ENCODE assay signal across 8 cellular contexts in genomic region chr10:72325222-72326175, GRCh38. TPM values are rescaled to one million over a fixed set of nuclear protein-coding genes. Genes with fewer than 3 reads are reported as not detected.
DNase-seq lines count a peak whose midpoint lies in the region; ATAC-seq, FAIRE-seq and TF ChIP-seq lines count a peak whose summit lies in the region.
"Not testable (repeated sequence)": the region's sequence is repeated elsewhere in the genome, so short reads cannot be mapped to it uniquely, and the experiment has no call there.

No MANE protein-coding gene starts in this region.

- dilution Hi-C loops in endothelial cell of umbilical vein (cut with MboI; ENCODE audit: extremely low pct_ligation_motif_present, low sequenced_read_pairs): not testable (repeated sequence)

- DNase-seq in DMS 273 (lab: John Stamatoyannopoulos, UW; ENCODE audit: unreplicated experiment) (peak; percentile 97), NCI-H146 (lab: John Stamatoyannopoulos, UW) (peak; percentile 97), amygdala (lab: John Stamatoyannopoulos, UW) (peak in 38 of 56 donors; percentile 18 to 82 (median 59)), endothelial cell of umbilical vein (ENCODE audit: low read depth, low spot score) (peak; percentile 95), iPS-NIHi11 (ENCODE audit: low spot score) (peak; percentile 42)

- H3K9me2 ChIP-seq in OCI-LY1 (ENCODE audit: low read depth, low read length): not testable (repeated sequence)

- not testable (repeated sequence) for ATAC-seq in stimulated activated memory B cell treated with anti-CD40 and anti-IgM and Interleukin-4, amounts not matched to agents 10 μg/mL and 1 μg/mL and 100 μg/mL, for 72 hours

- H3K9ac ChIP-seq in OCI-LY1 (ENCODE audit: low read length): not testable (repeated sequence)
- H3K9ac ChIP-seq in endothelial cell of umbilical vein (replicated peaks; ENCODE audit: extremely low read depth, insufficient read depth, low read length): peak overlapping the region; percentile 2

- TF ChIP-seq CTCF in OCI-LY1 (IDR thresholded peaks at IDR 0.05; ENCODE audit: low read length); endothelial cell of umbilical vein (IDR thresholded peaks at IDR 0.05; ENCODE audit: extremely low read depth in 1 of 2, insufficient read depth in 1 of 2, low read depth in 1 of 2, low read length in 2 of 2); neutrophil (IDR thresholded peaks at IDR 0.05): not testable (repeated sequence)

- not testable (repeated sequence) for H3K79me2 ChIP-seq in OCI-LY1 (ENCODE audit: insufficient read depth, low read length); endothelial cell of umbilical vein (ENCODE audit: control insufficient read depth, insufficient read depth, low read length)

- peak overlapping the region; percentile 23 for H3K27ac ChIP-seq in OCI-LY1 (ENCODE audit: low read depth, low read length, poor library complexity, severe bottlenecking)
- peak overlapping the region; percentile 78 for H3K27ac ChIP-seq in endothelial cell of umbilical vein (ENCODE audit: insufficient read depth, low read depth, low read length)
- peak overlapping the region; percentile 66 for H3K27ac ChIP-seq in neutrophil

- H3K4me3 ChIP-seq in OCI-LY1 (ENCODE audit: low read depth, low read length, poor library complexity, severe bottlenecking); endothelial cell of umbilical vein (replicated peaks in 1 of 3; ENCODE audit: insufficient read depth in 1 of 3, low read depth in 1 of 3, low read length in 3 of 3): not testable (repeated sequence)
- H3K4me3 ChIP-seq in neutrophil (ENCODE audit: low read depth in 1 of 2, low read length in 1 of 2): peak overlapping the region in 1 of 2 experiments; percentile 28

- TF ChIP-seq POLR2A in endothelial cell of umbilical vein (IDR thresholded peaks at IDR 0.05; ENCODE audit: low read depth, low read length): not testable (repeated sequence)

- peak; percentile 90 for FAIRE-seq in endothelial cell of umbilical vein (lab: Jason Lieb, UNC)

- H3K27me3 ChIP-seq in OCI-LY1 (ENCODE audit: insufficient read depth, low read length); endothelial cell of umbilical vein (ENCODE audit: control insufficient read depth in 2 of 2, insufficient read depth in 2 of 2, low read length in 2 of 2); neutrophil: not testable (repeated sequence)

- H4K20me1 ChIP-seq in OCI-LY1 (ENCODE audit: insufficient read depth, low read length); endothelial cell of umbilical vein (replicated peaks; ENCODE audit: control insufficient read depth, extremely low read depth, insufficient read depth, low read length): not testable (repeated sequence)

- H3K36me3 ChIP-seq in OCI-LY1 (ENCODE audit: insufficient read depth, low read length); endothelial cell of umbilical vein (ENCODE audit: control insufficient read depth in 2 of 2, extremely low read depth in 1 of 2, insufficient read depth in 2 of 2, low read length in 2 of 2); neutrophil: not testable (repeated sequence)

- not testable (repeated sequence) for H3K36me3 Mint-ChIP-seq in stimulated activated memory B cell treated with anti-CD40 and anti-IgM and Interleukin-4, amounts not matched to agents 10 μg/mL and 1 μg/mL and 100 μg/mL, for 72 hours

- not testable (repeated sequence) for H3K9me3 Mint-ChIP-seq in stimulated activated memory B cell treated with anti-CD40 and anti-IgM and Interleukin-4, amounts not matched to agents 10 μg/mL and 1 μg/mL and 100 μg/mL, for 72 hours

- not testable (repeated sequence) for H3K4me2 ChIP-seq in OCI-LY1 (ENCODE audit: low read length); endothelial cell of umbilical vein (ENCODE audit: insufficient read depth, low read length)

- H3K27ac Mint-ChIP-seq in stimulated activated memory B cell treated with anti-CD40 and anti-IgM and Interleukin-4, amounts not matched to agents 10 μg/mL and 1 μg/mL and 100 μg/mL, for 72 hours: peak overlapping the region; percentile 96

- POLR2A ChIA-PET in endothelial cell of umbilical vein (lab: Charles Lee): interaction anchor here (0.6 to 2.7 kb wide), 4 partner anchors 28 to 153 kb away, joined by 3 to 35 read pairs (median 3); partner anchors contain the start of gene DDIT4

- intact Hi-C loops in endothelial cell of umbilical vein (cut with micrococcal nuclease): not testable (repeated sequence)

- CTCF ChIA-PET in endothelial cell of umbilical vein (lab: Charles Lee): interaction anchor here (0.6 to 3.6 kb wide), 10 partner anchors 9 to 429 kb away, joined by 3 to 40 read pairs (median 4); partner anchors contain the start of gene DDIT4

- peaks cover 81% of the 10 kb centered on the region for H3K4me1 Mint-ChIP-seq in stimulated activated memory B cell treated with anti-CD40 and anti-IgM and Interleukin-4, amounts not matched to agents 10 μg/mL and 1 μg/mL and 100 μg/mL, for 72 hours

- not testable (repeated sequence) for H3K27me3 Mint-ChIP-seq in stimulated activated memory B cell treated with anti-CD40 and anti-IgM and Interleukin-4, amounts not matched to agents 10 μg/mL and 1 μg/mL and 100 μg/mL, for 72 hours

- not testable (repeated sequence) for H3F3A ChIP-seq in OCI-LY1 (ENCODE audit: insufficient read depth, low read length)

- not testable (repeated sequence) for H3K9me3 ChIP-seq in OCI-LY1 (ENCODE audit: low read length); endothelial cell of umbilical vein (replicated peaks; ENCODE audit: control insufficient read depth, insufficient read depth, low read length); neutrophil

- not testable (repeated sequence) for H3K9me1 ChIP-seq in endothelial cell of umbilical vein (replicated peaks; ENCODE audit: control insufficient read depth, extremely low read depth, insufficient read depth, low read length)

- H3K4me1 ChIP-seq in OCI-LY1 (ENCODE audit: insufficient read depth, low read length, severe bottlenecking) (peaks cover 62% of the 10 kb centered on the region), endothelial cell of umbilical vein (ENCODE audit: control insufficient read depth, extremely low read depth, insufficient read depth, low read length) (peaks cover 43% of the 10 kb centered on the region), neutrophil (ENCODE audit: control insufficient read depth in 1 of 2, insufficient read depth in 1 of 2, low read depth in 1 of 2, low read length in 1 of 2) (peaks cover 86 to 94% of the 10 kb centered on the region in 2 experiments)

- not testable (repeated sequence) for H2AFZ ChIP-seq in OCI-LY1 (ENCODE audit: low read length)
- H2AFZ ChIP-seq in endothelial cell of umbilical vein (ENCODE audit: low read depth, low read length): peak overlapping the region; percentile 7

- not testable (repeated sequence) for H3K4me3 Mint-ChIP-seq in stimulated activated memory B cell treated with anti-CD40 and anti-IgM and Interleukin-4, amounts not matched to agents 10 μg/mL and 1 μg/mL and 100 μg/mL, for 72 hours

- BruUV-seq in endothelial cell of umbilical vein (replicated peaks; lab: Mats Ljungman, UMichigan): not testable (repeated sequence)

TF ChIP-seq in endothelial cell of umbilical vein, 7 proteins besides CTCF, POLR2A, EP300 and RAD21:
- peak; percentile 43 for TF ChIP-seq POLR2AphosphoS5 (IDR thresholded peaks at IDR 0.05; ENCODE audit: insufficient read depth, low read depth, low read length)

RNA-seq across cellular contexts. Expression of gene DNAJB12, which starts 29.2 kb away (rescaled TPM):
- total RNA-seq in endothelial cell of umbilical vein: 44.2 and 45.2 TPM in 2 replicates
- polyA plus RNA-seq in endothelial cell of umbilical vein: 25.0 and 27.2 TPM in 2 replicates
- 28.7 and 29.4 TPM in 2 replicates for polyA plus RNA-seq in endothelial cell of umbilical vein (2011; cell fraction: cytosol; rRNA removed)
- polyA plus RNA-seq in endothelial cell of umbilical vein (2011; cell fraction: nucleus; rRNA removed): 47.2 and 50.5 TPM in 2 replicates
- 23.5 and 23.7 TPM in 2 replicates for polyA plus RNA-seq in endothelial cell of umbilical vein (2012)
- polyA minus RNA-seq in endothelial cell of umbilical vein: 25.7 and 28.2 TPM in 2 replicates
- polyA minus RNA-seq in endothelial cell of umbilical vein (2011; cell fraction: cytosol; rRNA and poly(A)+ RNA removed): 20.3 TPM
- 30.6 and 33.3 TPM in 2 replicates for polyA minus RNA-seq in endothelial cell of umbilical vein (2011; cell fraction: nucleus; rRNA and poly(A)+ RNA removed)

RNA-seq across cellular contexts. Expression of gene DDIT4, which starts 51.8 kb away (rescaled TPM):
- 53.0 and 60.4 TPM in 2 replicates for total RNA-seq in endothelial cell of umbilical vein
- 64.2 and 65.3 TPM in 2 replicates for polyA plus RNA-seq in endothelial cell of umbilical vein
- polyA plus RNA-seq in endothelial cell of umbilical vein (2011; cell fraction: cytosol; rRNA removed): 36.6 and 46.9 TPM in 2 replicates
- polyA plus RNA-seq in endothelial cell of umbilical vein (2011; cell fraction: nucleus; rRNA removed): 55.1 and 67.4 TPM in 2 replicates
- 35.9 and 40.5 TPM in 2 replicates for polyA plus RNA-seq in endothelial cell of umbilical vein (2012)
- polyA minus RNA-seq in endothelial cell of umbilical vein: 64.6 and 66.6 TPM in 2 replicates
- 248 TPM for polyA minus RNA-seq in endothelial cell of umbilical vein (2011; cell fraction: cytosol; rRNA and poly(A)+ RNA removed)
- 57.9 and 87.9 TPM in 2 replicates for polyA minus RNA-seq in endothelial cell of umbilical vein (2011; cell fraction: nucleus; rRNA and poly(A)+ RNA removed)

Comparison
In these comparisons a context has a peak if more than half of its experiments do, and no peak if none do; other contexts are left out.
1. DNase-seq: peak in every context shown above with its lines; median percentile 97 in DMS 273; 97 in NCI-H146; 95 in endothelial cell of umbilical vein; 59 in amygdala; 42 in iPS-NIHi11.
2. H3K27ac ChIP-seq: peak in every context shown above with its lines; median percentile 78 in endothelial cell of umbilical vein; 66 in neutrophil; 23 in OCI-LY1.